In genomic region chr14:54455363-54455762, GRCh38 we compare ENCODE assay signal across 2 cellular contexts.
A peak's percentile ranks its signal among the peaks of the same experiment; 100 is the strongest.
TF ChIP-seq lines count a peak whose summit lies in the region.

No MANE protein-coding gene starts in this region.

TF ChIP-seq in liver, 16 proteins besides CTCF, POLR2A, EP300 and RAD21:
- no peak for TF ChIP-seq REST (IDR thresholded peaks at IDR 0.05)
- peak; percentile 60 for TF ChIP-seq YY1 (IDR thresholded peaks at IDR 0.05)

TF ChIP-seq in HepG2, 621 proteins besides CTCF, POLR2A, EP300 and RAD21:
- TF ChIP-seq ZNF614 (CRISPR knock-in tag; IDR thresholded peaks at IDR 0.05; ENCODE audit: borderline replicate concordance), result no peak
- no peak for TF ChIP-seq KAT7 (CRISPR knock-in tag; IDR thresholded peaks at IDR 0.05; ENCODE audit: borderline replicate concordance)
- TF ChIP-seq ZNF136 (CRISPR knock-in tag; IDR thresholded peaks at IDR 0.05; ENCODE audit: low read depth), result no peak
- no peak for TF ChIP-seq ZNF678 (CRISPR knock-in tag; IDR thresholded peaks at IDR 0.05)
- no peak for TF ChIP-seq ATF3 (CRISPR knock-in tag; IDR thresholded peaks at IDR 0.05)
- TF ChIP-seq SCMH1 (CRISPR knock-in tag; IDR thresholded peaks at IDR 0.05; ENCODE audit: borderline replicate concordance), result no peak
